ENCODE assay signal across 9 cellular contexts in the genomic region with DNA sequence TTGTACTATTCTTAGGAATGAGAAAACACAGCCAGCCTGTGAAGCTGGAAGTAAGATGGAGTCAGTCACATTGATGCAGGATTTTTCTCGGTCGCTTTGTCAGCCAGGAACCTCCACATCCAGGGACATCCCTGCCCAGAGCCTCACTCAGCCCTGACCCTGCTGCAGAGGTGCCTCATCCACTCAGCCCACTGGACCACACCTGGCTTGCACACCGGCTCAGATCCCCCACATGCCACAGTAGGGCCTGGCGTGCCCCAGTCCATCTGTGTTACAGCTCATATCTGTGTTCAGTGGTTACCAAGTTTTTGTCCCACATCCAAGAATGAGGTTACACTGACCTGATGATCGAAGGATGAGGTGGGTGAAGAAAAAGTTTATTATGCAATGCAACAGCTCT.
"Had no signal": no experiment of that assay in that cellular context is flagged by ENCODE, and none has a peak within 500 bp of the region (broad histone marks: within the 10 kb centered on the region; RNA-seq: fewer than 3 reads in every experiment).

No MANE protein-coding gene starts in this region.

- H3K4me2 ChIP-seq: GM23338 had no signal

- H3K27ac Mint-ChIP-seq: GM23338, HFFc6 had no signal

- FAIRE-seq: HepG2, K562 had no signal

- H3K9me3 ChIP-seq: HAP-1 had no signal

- ATAC-seq: GM23338, HCT116, HepG2, K562 had no signal

- DNase-seq: H7, HFFc6, KG1 had no signal

- H3K4me3 Mint-ChIP-seq: GM23338, HFFc6 had no signal

- H2AFZ ChIP-seq: GM23338 had no signal

- H3K4me1 ChIP-seq: HAP-1 had no signal

- H3K36me3 ChIP-seq: HAP-1 had no signal

- H3K4me3 ChIP-seq: GM23338, HAP-1, K562 had no signal

- H3K9me3 Mint-ChIP-seq: HFFc6 had no signal

- H3K27ac ChIP-seq: HL-60 had no signal

- H3K4me1 Mint-ChIP-seq: GM23338 had no signal
